22 cellular contexts compared by ENCODE assay signal in genomic region chr1:79760521-79760920, GRCh38.
DNase-seq lines count a peak whose midpoint lies in the region; ATAC-seq, FAIRE-seq and TF ChIP-seq lines count a peak whose summit lies in the region.
"Had no signal": no experiment of that assay in that cellular context is flagged by ENCODE, and none has a peak within 500 bp of the region (broad histone marks: within the 10 kb centered on the region; RNA-seq: fewer than 3 reads in every experiment).

No MANE protein-coding gene starts in this region.

- no peak for TF ChIP-seq CTCF in progenitor cell of endocrine pancreas (IDR thresholded peaks at IDR 0.05; ENCODE audit: unreplicated experiment)
- no peak for TF ChIP-seq CTCF in BE2C (IDR thresholded peaks at IDR 0.05; ENCODE audit: low read depth, low read length)

- H3K27ac ChIP-seq in effector memory CD4-positive, alpha-beta T cell (ENCODE audit: insufficient read depth, low read length, poor library complexity, severe bottlenecking): no peak overlapping the region
- H3K27ac ChIP-seq: SK-N-MC had no signal

- H3K4me1 Mint-ChIP-seq in progenitor cell of endocrine pancreas (ENCODE audit: low read depth): no peaks in the 10 kb centered on the region

- ATAC-seq in HG03469 (IDR thresholded peaks at IDR 0.05; ENCODE audit: unreplicated experiment): no peak
- ATAC-seq: CD8-positive, alpha-beta T cell; HepG2 had no signal

- H3K9me3 Mint-ChIP-seq in progenitor cell of endocrine pancreas (ENCODE audit: low read depth): peaks cover 4% of the 10 kb centered on the region

- H3K27me3 Mint-ChIP-seq in progenitor cell of endocrine pancreas: no peaks in the 10 kb centered on the region

- no peak overlapping the region for H3K4me3 ChIP-seq in BE2C (ENCODE audit: low read depth, low read length)
- H3K4me3 ChIP-seq in effector memory CD4-positive, alpha-beta T cell (ENCODE audit: insufficient read depth, low read depth, low read length, poor library complexity, severe bottlenecking): no peak overlapping the region
- H3K4me3 ChIP-seq: BLaER1 treated with 17β-estradiol and CSF1 and Interleukin-3, amounts not matched to agents 10 nM and 100 nM; SK-N-MC had no signal

- peak; percentile 88 for FAIRE-seq in endometrium (lab: Jason Lieb, UNC)
- FAIRE-seq: A204.1, D721Med, GM12892, H1, HepG2 had no signal

- DNase-seq in MV-4-11 (lab: John Stamatoyannopoulos, UW): peak; percentile 84
- DNase-seq in OCI-M1 (lab: John Stamatoyannopoulos, UW): peak; percentile 55
- peak; percentile 3 for DNase-seq in myocyte (ENCODE audit: low read depth)
- DNase-seq in progenitor cell of endocrine pancreas (ENCODE audit: low spot score, unreplicated experiment): no peak
- no peak for DNase-seq in BE2C
- no peak for DNase-seq in effector memory CD4-positive, alpha-beta T cell
- DNase-seq: CD8-positive, alpha-beta T cell; KBM-7; NCI-H1417; NCI-H187 treated with DMSO at 0.1 percent for 48 hours; NCI-H226; NCI-H526 treated with DMSO at 0.1 percent for 48 hours; SHP77 had no signal

- H3K27me3 ChIP-seq in BE2C: no peaks in the 10 kb centered on the region
- no peaks in the 10 kb centered on the region for H3K27me3 ChIP-seq in effector memory CD4-positive, alpha-beta T cell (replicated peaks; ENCODE audit: control insufficient read depth, insufficient read depth, low read length, poor library complexity, severe bottlenecking)
- H3K27me3 ChIP-seq: BLaER1 treated with 17β-estradiol and CSF1 and Interleukin-3, amounts not matched to agents 10 nM and 100 nM had no signal

- H3K4me3 Mint-ChIP-seq in progenitor cell of endocrine pancreas (ENCODE audit: low read depth): no peak overlapping the region
- H3K4me3 Mint-ChIP-seq: CD8-positive, alpha-beta T cell had no signal

- H3K4me1 ChIP-seq in BE2C: no peaks in the 10 kb centered on the region
- H3K4me1 ChIP-seq in effector memory CD4-positive, alpha-beta T cell (ENCODE audit: control insufficient read depth, insufficient read depth, low read length, poor library complexity, severe bottlenecking): no peaks in the 10 kb centered on the region

- H3K9me3 ChIP-seq in BE2C: no peaks in the 10 kb centered on the region
- H3K9me3 ChIP-seq in effector memory CD4-positive, alpha-beta T cell (ENCODE audit: control insufficient read depth, low read length): no peaks in the 10 kb centered on the region

- no peak overlapping the region for H3K27ac Mint-ChIP-seq in progenitor cell of endocrine pancreas
- H3K27ac Mint-ChIP-seq: CD8-positive, alpha-beta T cell had no signal

- H3K36me3 ChIP-seq in BE2C: no peaks in the 10 kb centered on the region
- H3K36me3 ChIP-seq in effector memory CD4-positive, alpha-beta T cell (ENCODE audit: control insufficient read depth, insufficient read depth, low read length): no peaks in the 10 kb centered on the region
- H3K36me3 ChIP-seq: BLaER1 treated with 17β-estradiol and CSF1 and Interleukin-3, amounts not matched to agents 10 nM and 100 nM had no signal

- no peaks in the 10 kb centered on the region for H3K36me3 Mint-ChIP-seq in progenitor cell of endocrine pancreas (ENCODE audit: insufficient read depth)
- H3K36me3 Mint-ChIP-seq: CD8-positive, alpha-beta T cell had no signal

Comparison
In these comparisons a context has a peak if more than half of its experiments do, and no peak if none do; other contexts are left out.
1. DNase-seq: peak in MV-4-11 (single experiment), OCI-M1 (single experiment) and myocyte (single experiment); none in progenitor cell of endocrine pancreas (single experiment), BE2C (single experiment) and effector memory CD4-positive, alpha-beta T cell (0 of 3).